Comparison of ENCODE assay signal across 8 cellular contexts in genomic region chr9:107340920-107341632, GRCh38. TPM values are rescaled to one million over a fixed set of nuclear protein-coding genes. Genes with fewer than 3 reads are reported as not detected.
DNase-seq lines count a peak whose midpoint lies in the region; ATAC-seq and TF ChIP-seq lines count a peak whose summit lies in the region.

No MANE protein-coding gene starts in this region.

- H3K9me2 ChIP-seq in MM.1S (replicated peaks; ENCODE audit: insufficient read depth, low read length): no peaks in the 10 kb centered on the region
- H3K9me2 ChIP-seq in SU-DHL-6 (replicated peaks; ENCODE audit: insufficient read depth, low read length): no peaks in the 10 kb centered on the region

- peaks cover 4% of the 10 kb centered on the region for H3K4me1 Mint-ChIP-seq in activated naive CD8-positive, alpha-beta T cell treated with anti-CD3 and anti-CD28 coated beads for 36 hours

- H3K36me3 Mint-ChIP-seq in activated naive CD8-positive, alpha-beta T cell treated with anti-CD3 and anti-CD28 coated beads for 36 hours: peaks cover 6% of the 10 kb centered on the region

- DNase-seq in MM.1S (peak; percentile 78), heart right ventricle (peak; percentile 73 to 80), retina (peak; percentile 49), cerebellar nuclear complex (lab: John Stamatoyannopoulos, UW) (no peak)
- DNase-seq in activated naive CD8-positive, alpha-beta T cell treated with anti-CD3 and anti-CD28 coated beads for 36 hours: peak; percentile 80

- WGBS in heart right ventricle, 2 donors: 45 to 48% methylated on average over 18 of the region's 18 CpGs

- H3K4me2 ChIP-seq in MM.1S (ENCODE audit: low read depth, low read length) (peak overlapping the region; percentile 82), SU-DHL-6 (ENCODE audit: low read depth, low read length, poor library complexity, severe bottlenecking) (no peak overlapping the region)

- CTCF ChIA-PET in HEK293 (lab: Yijun Ruan, JAX): interaction anchor here (0.5 to 2.7 kb wide), 59 partner anchors 9 to 1740 kb away, joined by 3 to 35 read pairs (median 4); partner anchors contain the start of gene RAD23B

- H3F3A ChIP-seq in MM.1S (ENCODE audit: insufficient read depth, low read length) (peaks cover 16% of the 10 kb centered on the region; the same call in 1 of the 2 replicates), SU-DHL-6 (ENCODE audit: insufficient read depth) (no peaks in the 10 kb centered on the region)

- no peak overlapping the region for H3K27ac Mint-ChIP-seq in activated naive CD8-positive, alpha-beta T cell treated with anti-CD3 and anti-CD28 coated beads for 36 hours

- H3K79me2 ChIP-seq in MM.1S (ENCODE audit: low read length): no peaks in the 10 kb centered on the region
- H3K79me2 ChIP-seq in SU-DHL-6 (ENCODE audit: insufficient read depth, low read length): no peaks in the 10 kb centered on the region

- H3K9me3 Mint-ChIP-seq in activated naive CD8-positive, alpha-beta T cell treated with anti-CD3 and anti-CD28 coated beads for 36 hours: no peaks in the 10 kb centered on the region

- H3K36me3 ChIP-seq in HEK293 (ENCODE audit: control insufficient read depth in 2 of 2, insufficient read depth in 1 of 2, low read length in 2 of 2) (peaks cover 0 to 33% of the 10 kb centered on the region in 2 experiments; a peak in 1 of 3 replicates), MM.1S (replicated peaks; ENCODE audit: insufficient read depth, low read length) (no peaks in the 10 kb centered on the region), SU-DHL-6 (ENCODE audit: low read length) (no peaks in the 10 kb centered on the region), heart right ventricle (peaks cover 0 to 8% (median 0%) of the 10 kb centered on the region in 9 donors)

- no peak overlapping the region for H3K4me3 Mint-ChIP-seq in activated naive CD8-positive, alpha-beta T cell treated with anti-CD3 and anti-CD28 coated beads for 36 hours

- peak overlapping the region; percentile 21 for H2AFZ ChIP-seq in MM.1S (ENCODE audit: low read length)
- H2AFZ ChIP-seq in SU-DHL-6 (ENCODE audit: low read depth, low read length, severe bottlenecking): no peak overlapping the region

- H3K27me3 ChIP-seq in MM.1S (replicated peaks; ENCODE audit: insufficient read depth, low read length) (no peaks in the 10 kb centered on the region), SU-DHL-6 (ENCODE audit: low read length) (no peaks in the 10 kb centered on the region), heart right ventricle (no peaks in the 10 kb centered on the region)

- no peak overlapping the region for H3K27ac ChIP-seq in HEK293 (ENCODE audit: extremely low read depth, low read depth, low read length)
- H3K27ac ChIP-seq in MM.1S (ENCODE audit: low read length): peak overlapping the region; percentile 47
- H3K27ac ChIP-seq in SU-DHL-6 (ENCODE audit: low read depth, low read length): no peak overlapping the region
- H3K27ac ChIP-seq in heart right ventricle: no peak overlapping the region

- no peaks in the 10 kb centered on the region for H3K4me1 ChIP-seq in HEK293 (ENCODE audit: control insufficient read depth, insufficient read depth, low read length)
- 0 out of 2 replicates have a peak, but pooled peaks cover 7% of the 10 kb centered on the region for H3K4me1 ChIP-seq in MM.1S (ENCODE audit: low read length)
- peaks cover 0 to 40% (median 16%) of the 10 kb centered on the region in 9 donors for H3K4me1 ChIP-seq in heart right ventricle

- H3K4me3 ChIP-seq in HEK293 (ENCODE audit: low read depth, low read length) (no peak overlapping the region), MM.1S (ENCODE audit: low read length) (peak overlapping the region; percentile 56), SU-DHL-6 (ENCODE audit: insufficient read depth, low read length, poor library complexity, severe bottlenecking) (no peak overlapping the region), heart right ventricle (no peak overlapping the region)

- intact Hi-C loops in heart right ventricle (cut with DNase I): loop anchor here in 7 of 10 donors (1.0 to 10.0 kb wide), 5 partner anchors 56 to 186 kb away; partner anchors contain the start of gene RAD23B (in 1 of the 7)

- POLR2A ChIA-PET in HEK293 (lab: Yijun Ruan, JAX): interaction anchor here (0.7 to 1.9 kb wide), 2 partner anchors 57 to 59 kb away, joined by 3 to 8 read pairs; partner anchors contain the start of gene RAD23B

- H3K27me3 Mint-ChIP-seq in activated naive CD8-positive, alpha-beta T cell treated with anti-CD3 and anti-CD28 coated beads for 36 hours: no peaks in the 10 kb centered on the region

- H3K9me3 ChIP-seq in HEK293 (ENCODE audit: control insufficient read depth, insufficient read depth, low read depth, low read length) (no peaks in the 10 kb centered on the region), MM.1S (replicated peaks; ENCODE audit: insufficient read depth, low read length) (no peaks in the 10 kb centered on the region), SU-DHL-6 (ENCODE audit: insufficient read depth, low read length) (no peaks in the 10 kb centered on the region), heart right ventricle (no peaks in the 10 kb centered on the region)

- peak; percentile 45 to 65 (median 58) for ATAC-seq in heart right ventricle

- peak; percentile 97 for TF ChIP-seq CTCF in GM12872 (IDR thresholded peaks at IDR 0.05; ENCODE audit: insufficient read depth, low read depth, low read length)
- peak; percentile 80 for TF ChIP-seq CTCF in HEK293 (tag by site-specific recombination; IDR thresholded peaks at IDR 0.05)
- TF ChIP-seq CTCF in MM.1S (IDR thresholded peaks at IDR 0.05; ENCODE audit: low read length): peak; percentile 97
- peak; percentile 74 for TF ChIP-seq CTCF in SU-DHL-6 (IDR thresholded peaks at IDR 0.05; ENCODE audit: insufficient read depth, low read length, poor library complexity, severe bottlenecking)
- peak; percentile 83 to 93 (median 85) for TF ChIP-seq CTCF in heart right ventricle (IDR thresholded peaks at IDR 0.05)

- no peaks in the 10 kb centered on the region for H4K20me1 ChIP-seq in MM.1S (ENCODE audit: insufficient read depth, low read length)
- no peaks in the 10 kb centered on the region for H4K20me1 ChIP-seq in SU-DHL-6 (ENCODE audit: low read depth, low read length)

- peak overlapping the region; percentile 35; the same call in 1 of the 2 replicates for H3K9ac ChIP-seq in MM.1S (ENCODE audit: low read length)
- H3K9ac ChIP-seq in SU-DHL-6 (ENCODE audit: low read length): no peak overlapping the region

TF ChIP-seq in HEK293, 187 proteins besides CTCF, POLR2A, EP300 and RAD21:
- TF ChIP-seq PRDM10 (tag by site-specific recombination; IDR thresholded peaks at IDR 0.05) (no peak), SCRT1 (tag by site-specific recombination; IDR thresholded peaks at IDR 0.05; ENCODE audit: borderline replicate concordance) (peak; percentile 55; the same call in 1 of the 2 replicates), ZNF2 (tag by site-specific recombination; IDR thresholded peaks at IDR 0.05) (peak; percentile 71; the same call in 1 of the 2 replicates), ZNF112 (tag by site-specific recombination; IDR thresholded peaks at IDR 0.05) (no peak), ZNF654 (tag by site-specific recombination; IDR thresholded peaks at IDR 0.05; ENCODE audit: low read depth) (peak; percentile 39), ZEB2 (tag by site-specific recombination; IDR thresholded peaks at IDR 0.05) (0 out of 2 replicates have a peak, but pooled peaks have one; percentile 33), PRDM1 (tag by site-specific recombination; IDR thresholded peaks at IDR 0.05) (no peak), ZNF843 (tag by site-specific recombination; IDR thresholded peaks at IDR 0.05) (no peak), SP3 (tag by site-specific recombination; IDR thresholded peaks at IDR 0.05) (no peak)
- TF ChIP-seq, protein P1, sequence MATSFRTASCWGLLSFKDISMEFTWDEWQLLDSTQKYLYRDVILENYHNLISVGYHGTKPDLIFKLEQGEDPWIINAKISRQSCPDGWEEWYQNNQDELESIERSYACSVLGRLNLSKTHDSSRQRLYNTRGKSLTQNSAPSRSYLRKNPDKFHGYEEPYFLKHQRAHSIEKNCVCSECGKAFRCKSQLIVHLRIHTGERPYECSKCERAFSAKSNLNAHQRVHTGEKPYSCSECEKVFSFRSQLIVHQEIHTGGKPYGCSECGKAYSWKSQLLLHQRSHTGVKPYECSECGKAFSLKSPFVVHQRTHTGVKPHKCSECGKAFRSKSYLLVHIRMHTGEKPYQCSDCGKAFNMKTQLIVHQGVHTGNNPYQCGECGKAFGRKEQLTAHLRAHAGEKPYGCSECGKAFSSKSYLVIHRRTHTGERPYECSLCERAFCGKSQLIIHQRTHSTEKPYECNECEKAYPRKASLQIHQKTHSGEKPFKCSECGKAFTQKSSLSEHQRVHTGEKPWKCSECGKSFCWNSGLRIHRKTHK (tag by site-specific recombination; IDR thresholded peaks at IDR 0.05): no peak
TF ChIP-seq in HEK293: peak in this region for 4.

RNA-seq across cellular contexts. Expression of gene RAD23B, which starts 58.0 kb away (rescaled TPM):
- 100 to 1,000 TPM; 142 to 148 TPM for total RNA-seq in activated naive CD8-positive, alpha-beta T cell treated with anti-CD3 and anti-CD28 coated beads for 36 hours
- total RNA-seq in heart right ventricle: 100 to 1,000 TPM in 7 of 10 donors, 10 to 100 TPM in 3; 85.5 to 122 (median 106) TPM
- polyA plus RNA-seq in heart right ventricle: 10 to 100 TPM; 41.7 to 57.1 TPM

Comparison
In these comparisons a context has a peak if more than half of its experiments do, and no peak if none do; other contexts are left out.
1. DNase-seq: peak in MM.1S (single experiment), activated naive CD8-positive, alpha-beta T cell treated with anti-CD3 and anti-CD28 coated beads for 36 hours (single experiment), heart right ventricle (2 of 2) and retina (single experiment); none in cerebellar nuclear complex (0 of 2).
2. Peak in every context shown above with its lines, with median percentiles within 50 percentile points of each other: CTCF ChIP-seq.